Comparison of ENCODE assay signal across 8 cellular contexts in the genomic region with DNA sequence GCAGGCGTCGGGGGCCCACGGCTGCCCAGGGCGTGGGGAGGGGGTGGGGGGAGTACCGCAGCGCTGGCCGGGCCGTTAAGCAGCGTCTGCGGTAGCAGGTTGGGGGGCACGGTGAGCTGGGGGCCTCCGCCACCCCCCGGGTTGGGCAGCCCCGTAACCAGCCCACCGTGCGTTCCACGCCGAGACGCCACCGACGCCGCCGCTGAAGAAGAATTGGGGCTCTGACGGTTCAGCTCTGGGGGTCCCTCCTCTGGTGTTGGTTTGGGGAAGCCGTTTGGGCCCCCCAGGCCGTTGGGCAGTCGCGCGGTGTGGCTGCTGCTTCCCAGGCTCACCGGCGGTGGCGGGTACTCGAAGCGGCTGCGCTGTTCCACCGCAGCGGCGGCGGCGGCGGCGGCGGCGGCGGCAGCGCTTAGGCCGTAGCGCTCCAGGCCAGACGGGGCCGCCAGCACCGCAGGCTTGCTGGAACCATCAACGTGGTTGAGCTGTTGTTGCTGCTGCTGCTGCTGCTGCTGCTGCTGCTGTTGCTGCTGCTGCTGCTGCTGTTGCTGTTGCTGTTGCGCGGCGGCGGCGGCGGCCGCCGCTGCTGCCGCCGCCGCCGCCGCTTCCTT. TPM values are rescaled to one million over a fixed set of nuclear protein-coding genes. Genes with fewer than 3 reads are reported as not detected.
A peak's percentile ranks its signal among the peaks of the same experiment; 100 is the strongest.
DNase-seq lines count a peak whose midpoint lies in the region; ATAC-seq, FAIRE-seq and TF ChIP-seq lines count a peak whose summit lies in the region.

No MANE protein-coding gene starts in this region.

- H3K9me3 Mint-ChIP-seq in T-helper 2 cell treated with Interferon-gamma antibody and Interleukin-4, amounts not matched to agents 5 μg/mL and 100 μg/mL, for 36 hours = no peaks in the 10 kb centered on the region
- no peaks in the 10 kb centered on the region for H3K9me3 Mint-ChIP-seq in stimulated activated effector memory CD8-positive, alpha-beta T cell treated with anti-CD3 and anti-CD28 coated beads, Interleukin-12 subunit alpha, Interleukin-12 subunit beta, amount 100 ng/mL, for 72 hours

- peak overlapping the region; percentile 81 for H3K4me3 ChIP-seq in bronchial epithelial cell (ENCODE audit: low read depth, low read length)

- peaks cover 55% of the 10 kb centered on the region for H3K4me1 Mint-ChIP-seq in T-helper 2 cell treated with Interferon-gamma antibody and Interleukin-4, amounts not matched to agents 5 μg/mL and 100 μg/mL, for 36 hours (ENCODE audit: low read depth)
- H3K4me1 Mint-ChIP-seq in stimulated activated effector memory CD8-positive, alpha-beta T cell treated with anti-CD3 and anti-CD28 coated beads, Interleukin-12 subunit alpha, Interleukin-12 subunit beta, amount 100 ng/mL, for 72 hours = peaks cover 57% of the 10 kb centered on the region

- H3K36me3 Mint-ChIP-seq in T-helper 2 cell treated with Interferon-gamma antibody and Interleukin-4, amounts not matched to agents 5 μg/mL and 100 μg/mL, for 36 hours (ENCODE audit: low read depth) = peaks cover 28% of the 10 kb centered on the region
- peaks cover 43% of the 10 kb centered on the region for H3K36me3 Mint-ChIP-seq in stimulated activated effector memory CD8-positive, alpha-beta T cell treated with anti-CD3 and anti-CD28 coated beads, Interleukin-12 subunit alpha, Interleukin-12 subunit beta, amount 100 ng/mL, for 72 hours

- H3K27me3 ChIP-seq in bronchial epithelial cell (ENCODE audit: control insufficient read depth, insufficient read depth, low read length) = no peaks in the 10 kb centered on the region

- H3K27ac Mint-ChIP-seq in T-helper 2 cell treated with Interferon-gamma antibody and Interleukin-4, amounts not matched to agents 5 μg/mL and 100 μg/mL, for 36 hours = peak overlapping the region; percentile 81
- peak overlapping the region; percentile 29 for H3K27ac Mint-ChIP-seq in stimulated activated effector memory CD8-positive, alpha-beta T cell treated with anti-CD3 and anti-CD28 coated beads, Interleukin-12 subunit alpha, Interleukin-12 subunit beta, amount 100 ng/mL, for 72 hours

- no peak for TF ChIP-seq CTCF in bronchial epithelial cell (IDR thresholded peaks at IDR 0.05; ENCODE audit: insufficient read depth, low read length, severe bottlenecking)

- no peak for FAIRE-seq in bronchial epithelial cell (lab: Jason Lieb, UNC)

- no peaks in the 10 kb centered on the region for H3K27me3 Mint-ChIP-seq in T-helper 2 cell treated with Interferon-gamma antibody and Interleukin-4, amounts not matched to agents 5 μg/mL and 100 μg/mL, for 36 hours (ENCODE audit: low read depth)

- peak; percentile 20 for ATAC-seq in HG03354 (IDR thresholded peaks at IDR 0.05; ENCODE audit: poor library complexity, severe bottlenecking, unreplicated experiment)
- ATAC-seq in stimulated activated effector memory CD8-positive, alpha-beta T cell treated with anti-CD3 and anti-CD28 coated beads, Interleukin-12 subunit alpha, Interleukin-12 subunit beta, amount 100 ng/mL, for 72 hours = peak; percentile 33
- no peak for ATAC-seq in HG02763 (IDR thresholded peaks at IDR 0.05; ENCODE audit: unreplicated experiment)

- peaks cover 12% of the 10 kb centered on the region for H3K36me3 ChIP-seq in bronchial epithelial cell (ENCODE audit: control insufficient read depth, insufficient read depth, low read length)

- peak overlapping the region; percentile 71 for H3K4me3 Mint-ChIP-seq in T-helper 2 cell treated with Interferon-gamma antibody and Interleukin-4, amounts not matched to agents 5 μg/mL and 100 μg/mL, for 36 hours
- H3K4me3 Mint-ChIP-seq in stimulated activated effector memory CD8-positive, alpha-beta T cell treated with anti-CD3 and anti-CD28 coated beads, Interleukin-12 subunit alpha, Interleukin-12 subunit beta, amount 100 ng/mL, for 72 hours = peak overlapping the region; percentile 86

- peak; percentile 73 for DNase-seq in NCI-H748 (lab: John Stamatoyannopoulos, UW; ENCODE audit: unreplicated experiment)
- DNase-seq in NCI-H748 treated with DMSO at 0.1 percent for 48 hours (lab: John Stamatoyannopoulos, UW) = no peak
- DNase-seq in T-helper 2 cell treated with Interferon-gamma antibody and Interleukin-4, amounts not matched to agents 5 μg/mL and 100 μg/mL, for 36 hours (ENCODE audit: low spot score) = peak; percentile 43
- no peak for DNase-seq in bronchial epithelial cell (ENCODE audit: low read depth)
- DNase-seq in kidney tubule cell (ENCODE audit: low spot score) = peak; percentile 50
- peak; percentile 34 to 71 for DNase-seq in stimulated activated effector memory CD8-positive, alpha-beta T cell treated with anti-CD3 and anti-CD28 coated beads, Interleukin-12 subunit alpha, Interleukin-12 subunit beta, amount 100 ng/mL, for 72 hours (ENCODE audit: low spot score in 2 of 2)

RNA-seq across cellular contexts. Expression of gene IRF2BPL, which starts 1.5 kb away (rescaled TPM):
- 12.0 and 12.1 TPM in 2 replicates for total RNA-seq in bronchial epithelial cell

Comparison
In these comparisons a context has a peak if more than half of its experiments do, and no peak if none do; other contexts are left out.
1. DNase-seq: peak in NCI-H748 (single experiment), T-helper 2 cell treated with Interferon-gamma antibody and Interleukin-4, amounts not matched to agents 5 μg/mL and 100 μg/mL, for 36 hours (single experiment), kidney tubule cell (single experiment) and stimulated activated effector memory CD8-positive, alpha-beta T cell treated with anti-CD3 and anti-CD28 coated beads, Interleukin-12 subunit alpha, Interleukin-12 subunit beta, amount 100 ng/mL, for 72 hours (2 of 2); none in NCI-H748 treated with DMSO at 0.1 percent for 48 hours (single experiment) and bronchial epithelial cell (single experiment).